9 cellular contexts compared by ENCODE assay signal in genomic region chr4:145557720-145558119, GRCh38.
DNase-seq lines count a peak whose midpoint lies in the region; ATAC-seq and TF ChIP-seq lines count a peak whose summit lies in the region.
"Had no signal": no experiment of that assay in that cellular context is flagged by ENCODE, and none has a peak within 500 bp of the region (broad histone marks: within the 10 kb centered on the region; RNA-seq: fewer than 3 reads in every experiment).

No MANE protein-coding gene starts in this region.

- intact Hi-C loops in esophagus muscularis mucosa (cut with DNase I): loop anchor here (5.0 kb wide), 3 partner anchors 75 to 340 kb away; partner anchors contain the start of gene SMAD1
- intact Hi-C loops in natural killer cell (cut with micrococcal nuclease): loop anchor here (1.0 to 5.0 kb wide), 3 partner anchors 75 to 1385 kb away; partner anchors contain the start of gene SMAD1
- intact Hi-C loops in tibial artery (cut with DNase I; ENCODE audit: low total_unique reads): no loop called here

- ATAC-seq in GM18868 (IDR thresholded peaks at IDR 0.05; ENCODE audit: unreplicated experiment): peak; percentile 85
- peak; percentile 85 for ATAC-seq in HG03103 (IDR thresholded peaks at IDR 0.05; ENCODE audit: low read depth, unreplicated experiment)
- peak; percentile 84 to 94 (median 88) for ATAC-seq in natural killer cell

- peaks cover 0 to 7% (median 4%) of the 10 kb centered on the region in 4 donors for H3K4me1 ChIP-seq in esophagus muscularis mucosa
- no peaks in the 10 kb centered on the region for H3K4me1 ChIP-seq in tibial artery

- no peaks in the 10 kb centered on the region for H3K36me3 Mint-ChIP-seq in natural killer cell

- H3K27me3 Mint-ChIP-seq in natural killer cell (ENCODE audit: low read depth in 2 of 2): no peaks in the 10 kb centered on the region

- TF ChIP-seq POLR2A in esophagus muscularis mucosa (IDR thresholded peaks at IDR 0.05; ENCODE audit: low read depth): no peak

- H3K4me1 Mint-ChIP-seq in natural killer cell: peaks cover 1 to 2% of the 10 kb centered on the region in 2 donors

- no peaks in the 10 kb centered on the region for H3K9me3 Mint-ChIP-seq in natural killer cell
- H3K9me3 Mint-ChIP-seq: IgD-negative memory B cell had no signal

- DNase-seq in AML-193 (lab: John Stamatoyannopoulos, UW): peak; percentile 71 to 72
- peak; percentile 64 for DNase-seq in NCI-H69 (lab: John Stamatoyannopoulos, UW)
- DNase-seq in activated CD8-positive, alpha-beta memory T cell treated with anti-CD3 and anti-CD28 coated beads for 4 hours (ENCODE audit: low read depth in 2 of 2): peak; percentile 10 to 15
- DNase-seq in esophagus muscularis mucosa (ENCODE audit: extremely low spot score): no peak
- DNase-seq in natural killer cell: peak; percentile 32
- peak in 1 of 2 donors; percentile 41 for DNase-seq in tibial artery

- 15% methylated on average over 3 of the region's 3 CpGs for WGBS in esophagus muscularis mucosa

- H3K9me3 ChIP-seq in esophagus muscularis mucosa (no peaks in the 10 kb centered on the region), tibial artery (no peaks in the 10 kb centered on the region)

- TF ChIP-seq EP300 in esophagus muscularis mucosa (IDR thresholded peaks at IDR 0.05): no peak

- peak; percentile 85 to 90 (median 87) for TF ChIP-seq CTCF in esophagus muscularis mucosa (IDR thresholded peaks at IDR 0.05)
- TF ChIP-seq CTCF in natural killer cell (IDR thresholded peaks at IDR 0.05): peak; percentile 83
- peak; percentile 70 to 79 for TF ChIP-seq CTCF in tibial artery (IDR thresholded peaks at IDR 0.05)

- H3K4me3 Mint-ChIP-seq in natural killer cell: no peak overlapping the region
- H3K4me3 Mint-ChIP-seq: IgD-negative memory B cell had no signal

- H3K36me3 ChIP-seq in esophagus muscularis mucosa (peaks cover 0 to 34% (median 14%) of the 10 kb centered on the region in 4 donors), tibial artery (peaks cover 0 to 23% (median 21%) of the 10 kb centered on the region in 3 donors)

- H3K27me3 ChIP-seq in esophagus muscularis mucosa (no peaks in the 10 kb centered on the region), tibial artery (no peaks in the 10 kb centered on the region)

- H3K27ac ChIP-seq in esophagus muscularis mucosa (replicated peaks in 1 of 4) (no peak overlapping the region), tibial artery (no peak overlapping the region)

- H3K27ac Mint-ChIP-seq in natural killer cell: no peak overlapping the region
- H3K27ac Mint-ChIP-seq: IgD-negative memory B cell had no signal

- H3K4me3 ChIP-seq in esophagus muscularis mucosa (no peak overlapping the region), tibial artery (no peak overlapping the region)
